1 cellular context compared by ENCODE assay signal in genomic region chr5:170639221-170639925, GRCh38.
TF ChIP-seq lines count a peak whose summit lies in the region.

No MANE protein-coding gene starts in this region.

TF ChIP-seq in GM23338, 12 proteins besides CTCF, POLR2A, EP300 and RAD21 (continued from another document):
- TF ChIP-seq, protein P1, sequence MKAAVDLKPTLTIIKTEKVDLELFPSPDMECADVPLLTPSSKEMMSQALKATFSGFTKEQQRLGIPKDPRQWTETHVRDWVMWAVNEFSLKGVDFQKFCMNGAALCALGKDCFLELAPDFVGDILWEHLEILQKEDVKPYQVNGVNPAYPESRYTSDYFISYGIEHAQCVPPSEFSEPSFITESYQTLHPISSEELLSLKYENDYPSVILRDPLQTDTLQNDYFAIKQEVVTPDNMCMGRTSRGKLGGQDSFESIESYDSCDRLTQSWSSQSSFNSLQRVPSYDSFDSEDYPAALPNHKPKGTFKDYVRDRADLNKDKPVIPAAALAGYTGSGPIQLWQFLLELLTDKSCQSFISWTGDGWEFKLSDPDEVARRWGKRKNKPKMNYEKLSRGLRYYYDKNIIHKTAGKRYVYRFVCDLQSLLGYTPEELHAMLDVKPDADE (IDR thresholded peaks at IDR 0.05) = no peak
- TF ChIP-seq ZNF462 (CRISPR knock-in tag; IDR thresholded peaks at IDR 0.05) = no peak
- TF ChIP-seq NANOG (IDR thresholded peaks at IDR 0.05; ENCODE audit: borderline replicate concordance) = no peak
- no peak for TF ChIP-seq ZNF114 (CRISPR knock-in tag; IDR thresholded peaks at IDR 0.05)
- no peak for TF ChIP-seq EZH2phosphoT487 (IDR thresholded peaks at IDR 0.05; ENCODE audit: unreplicated experiment)
